17 cellular contexts compared by ENCODE assay signal in genomic region chr2:102704531-102704930, GRCh38. TPM values are rescaled to one million over a fixed set of nuclear protein-coding genes. Genes with fewer than 3 reads are reported as not detected.
A peak's percentile ranks its signal among the peaks of the same experiment; 100 is the strongest.
DNase-seq lines count a peak whose midpoint lies in the region; ATAC-seq, FAIRE-seq and TF ChIP-seq lines count a peak whose summit lies in the region.
"Had no signal": no experiment of that assay in that cellular context is flagged by ENCODE, and none has a peak within 500 bp of the region (broad histone marks: within the 10 kb centered on the region; RNA-seq: fewer than 3 reads in every experiment).

No MANE protein-coding gene starts in this region.

- H3K4me3 ChIP-seq in SK-N-SH (ENCODE audit: low read depth in 2 of 2, low read length in 1 of 2) (no peak overlapping the region), GM23338 (no peak overlapping the region), keratinocyte (ENCODE audit: control insufficient read depth in 2 of 3, extremely low read depth in 1 of 3, insufficient read depth in 2 of 3, low read depth in 1 of 3, low read length in 3 of 3) (no peak overlapping the region)
- H3K4me3 ChIP-seq: A549, BLaER1, GM23248, SK-N-MC had no signal

- H2AFZ ChIP-seq in SK-N-SH (ENCODE audit: low read depth) (no peak overlapping the region), GM23338 (no peak overlapping the region), keratinocyte (ENCODE audit: control insufficient read depth, low read length) (peak overlapping the region; percentile 30)
- H2AFZ ChIP-seq: GM23248 had no signal

- DNase-seq in SK-N-SH (no peak), GM23338 (ENCODE audit: low spot score) (peak; percentile 28), SK-N-DZ (ENCODE audit: low spot score) (peak; percentile 37), keratinocyte (ENCODE audit: low read depth, low spot score) (no peak), HT-29 (ENCODE audit: low spot score) (no peak), NCI-H2081 treated with DMSO at 0.1 percent for 48 hours (lab: John Stamatoyannopoulos, UW) (no peak)
- DNase-seq: CD4-positive, alpha-beta memory T cell; GF-D8; GM23248; NCI-H1105; NCI-H2107; T-cell had no signal

- H3K27ac ChIP-seq in SK-N-SH (ENCODE audit: low read depth in 2 of 2, low read length in 1 of 2) (no peak overlapping the region), GM23338 (ENCODE audit: low read depth) (no peak overlapping the region), keratinocyte (ENCODE audit: control insufficient read depth, insufficient read depth, low read length) (no peak overlapping the region)
- H3K27ac ChIP-seq: A549, BLaER1, GM23248, SK-N-MC had no signal

- H3K4me2 ChIP-seq in SK-N-SH (no peak overlapping the region), GM23338 (no peak overlapping the region), keratinocyte (ENCODE audit: control insufficient read depth, extremely low read depth, insufficient read depth, low read depth, low read length) (no peak overlapping the region)
- H3K4me2 ChIP-seq: A549, BLaER1 had no signal

- dilution Hi-C loops in keratinocyte (cut with MboI; ENCODE audit: extremely low pct_ligation_motif_present, low sequenced_read_pairs): no loop called here

- WGBS in SK-N-SH (ENCODE audit: low lambda C conversion rate): 13% methylated on average over 12 of the region's 12 CpGs

- H3K4me1 ChIP-seq in SK-N-SH (ENCODE audit: control insufficient read depth in 1 of 2, insufficient read depth in 2 of 2, low read depth in 1 of 2, low read length in 1 of 2) (no peaks in the 10 kb centered on the region), GM23338 (ENCODE audit: insufficient read depth) (no peaks in the 10 kb centered on the region), keratinocyte (ENCODE audit: control insufficient read depth, extremely low read depth, insufficient read depth, low read length) (peaks cover 5% of the 10 kb centered on the region)
- H3K4me1 ChIP-seq: BLaER1 had no signal

- POLR2A ChIA-PET in SK-N-SH (lab: Yijun Ruan, JAX): no interaction called here

- no peak for FAIRE-seq in keratinocyte (lab: Jason Lieb, UNC)
- FAIRE-seq: A549 had no signal

- TF ChIP-seq RAD21 in SK-N-SH (IDR thresholded peaks at IDR 0.05; ENCODE audit: low read length): no peak

- H3K9ac ChIP-seq in SK-N-SH (no peak overlapping the region), keratinocyte (ENCODE audit: control insufficient read depth, extremely low read depth, insufficient read depth, low read length) (no peak overlapping the region)
- H3K9ac ChIP-seq: BLaER1, GM23248 had no signal

- ATAC-seq in SK-N-SH treated with all-trans-retinoic acid at 6 μM for 48 hours: peak; percentile 48; the same call in 2 of the 3 replicates
- peak; percentile 47 for ATAC-seq in GM23338
- no peak for ATAC-seq in GM19351 (IDR thresholded peaks at IDR 0.05; ENCODE audit: unreplicated experiment)
- ATAC-seq: T-cell had no signal

- H3K4me1 Mint-ChIP-seq in GM23338: peaks cover 18% of the 10 kb centered on the region; the same call in 2 of the 3 replicates
- H3K4me1 Mint-ChIP-seq: CD4-positive, alpha-beta memory T cell; T-cell had no signal

- H4K20me1 ChIP-seq in SK-N-SH (ENCODE audit: insufficient read depth) (no peaks in the 10 kb centered on the region), GM23338 (replicated peaks; ENCODE audit: insufficient read depth) (no peaks in the 10 kb centered on the region), keratinocyte (ENCODE audit: control insufficient read depth, extremely low read depth, insufficient read depth, low read length) (no peaks in the 10 kb centered on the region)
- H4K20me1 ChIP-seq: BLaER1 had no signal

- no peak for TF ChIP-seq CTCF in SK-N-SH (IDR thresholded peaks at IDR 0.05)
- no peak for TF ChIP-seq CTCF in GM23338 (conservative IDR thresholded peaks at IDR 0.05; ENCODE audit: low read depth in 2 of 2)
- TF ChIP-seq CTCF in keratinocyte (optimal IDR thresholded peaks at IDR 0.05 in 1 of 3, IDR thresholded peaks at IDR 0.05 in 1 of 3, conservative IDR thresholded peaks at IDR 0.05 in 1 of 3; ENCODE audit: extremely low read depth in 1 of 3, insufficient read depth in 2 of 3, low read length in 3 of 3): no peak

- no peaks in the 10 kb centered on the region for H3K9me3 ChIP-seq in SK-N-SH
- no peaks in the 10 kb centered on the region for H3K9me3 ChIP-seq in keratinocyte (ENCODE audit: control insufficient read depth, low read depth, low read length)
- H3K9me3 ChIP-seq: A549, BLaER1 had no signal

- H3K9me1 ChIP-seq in keratinocyte (ENCODE audit: control insufficient read depth, extremely low read depth, insufficient read depth, low read length): no peaks in the 10 kb centered on the region

- no peaks in the 10 kb centered on the region for H3K9me3 Mint-ChIP-seq in GM23338
- H3K9me3 Mint-ChIP-seq: CD4-positive, alpha-beta memory T cell; T-cell had no signal

- H3K36me3 Mint-ChIP-seq in GM23338 (ENCODE audit: low read depth): no peaks in the 10 kb centered on the region
- H3K36me3 Mint-ChIP-seq: CD4-positive, alpha-beta memory T cell; T-cell had no signal

- H3K9me2 ChIP-seq in SK-N-SH (no peaks in the 10 kb centered on the region), GM23338 (ENCODE audit: insufficient read depth) (0 out of 2 replicates have a peak, but pooled peaks cover 4% of the 10 kb centered on the region)

- H3K27me3 ChIP-seq in SK-N-SH (ENCODE audit: insufficient read depth) (peaks cover 42% of the 10 kb centered on the region), GM23338 (ENCODE audit: insufficient read depth) (no peaks in the 10 kb centered on the region), keratinocyte (ENCODE audit: control insufficient read depth, extremely low read depth, insufficient read depth, low read length) (peaks cover 4% of the 10 kb centered on the region)
- H3K27me3 ChIP-seq: BLaER1 had no signal

- no peaks in the 10 kb centered on the region for H3K27me3 Mint-ChIP-seq in GM23338 (ENCODE audit: insufficient read depth, low read depth, poor library complexity)

- H3K4me3 Mint-ChIP-seq in GM23338: no peak overlapping the region
- H3K4me3 Mint-ChIP-seq: CD4-positive, alpha-beta memory T cell; T-cell had no signal

- no peaks in the 10 kb centered on the region for H3F3A ChIP-seq in SK-N-SH (replicated peaks; ENCODE audit: insufficient read depth)
- H3F3A ChIP-seq in GM23338 (replicated peaks; ENCODE audit: low read depth): no peaks in the 10 kb centered on the region

- H3K36me3 ChIP-seq in SK-N-SH (replicated peaks in 1 of 2; ENCODE audit: control insufficient read depth in 1 of 2, insufficient read depth in 2 of 2, low read length in 1 of 2): no peaks in the 10 kb centered on the region
- H3K36me3 ChIP-seq in GM23338 (ENCODE audit: insufficient read depth): no peaks in the 10 kb centered on the region
- H3K36me3 ChIP-seq in keratinocyte (ENCODE audit: control insufficient read depth in 2 of 2, extremely low read depth in 1 of 2, insufficient read depth in 2 of 2, low read length in 2 of 2): no peaks in the 10 kb centered on the region
- H3K36me3 ChIP-seq: BLaER1 had no signal

- TF ChIP-seq EP300 in SK-N-SH (IDR thresholded peaks at IDR 0.05; ENCODE audit: borderline replicate concordance in 1 of 2, low read depth in 1 of 2, low read length in 1 of 2): no peak

- H3K27ac Mint-ChIP-seq in GM23338: no peak overlapping the region
- H3K27ac Mint-ChIP-seq: CD4-positive, alpha-beta memory T cell; T-cell had no signal

- CTCF ChIA-PET in SK-N-SH (lab: Yijun Ruan, JAX): interaction anchor here (1.4 kb wide), 1 partner anchor 232 kb away, joined by 3 read pairs; the partner anchor contains the start of gene SLC9A4

- H3K79me2 ChIP-seq in SK-N-SH (ENCODE audit: insufficient read depth) (no peaks in the 10 kb centered on the region), GM23338 (replicated peaks; ENCODE audit: insufficient read depth) (no peaks in the 10 kb centered on the region), keratinocyte (ENCODE audit: control insufficient read depth, insufficient read depth, low read length) (no peaks in the 10 kb centered on the region)

TF ChIP-seq in SK-N-SH treated with all-trans-retinoic acid at 6 μM for 48 hours, 23 proteins besides CTCF, POLR2A, EP300 and RAD21 (continues in another document):
- TF ChIP-seq CSDC2 (CRISPR knock-in tag; IDR thresholded peaks at IDR 0.05) (no peak), ZFP3 (CRISPR knock-in tag; IDR thresholded peaks at IDR 0.05) (no peak), GLIS3 (CRISPR knock-in tag; IDR thresholded peaks at IDR 0.05) (no peak)

TF ChIP-seq in SK-N-SH, 30 proteins besides CTCF, POLR2A, EP300 and RAD21 (continues in another document):
- no peak for TF ChIP-seq USF2 (IDR thresholded peaks at IDR 0.05; ENCODE audit: borderline replicate concordance, low read depth, low read length)

TF ChIP-seq in GM23338, 12 proteins besides CTCF, POLR2A, EP300 and RAD21:
- no peak for TF ChIP-seq ZNF114 (CRISPR knock-in tag; IDR thresholded peaks at IDR 0.05)

RNA-seq across cellular contexts. Expression of gene TMEM182, which starts 57.3 kb away (rescaled TPM):
- 1.7 and 3.4 TPM in 2 replicates for polyA plus RNA-seq in SK-N-SH (2012; rRNA removed)
- 3.2 and 3.4 TPM in 2 replicates for polyA plus RNA-seq in SK-N-SH (2012; cell fraction: cytosol; rRNA removed)
- polyA plus RNA-seq in SK-N-SH (2012; cell fraction: nucleus; rRNA removed): 0.28 and 1.4 TPM in 2 replicates
- total RNA-seq in GM23338 (2014; rRNA removed; shearing (Covaris generic)): 6.2 and 7.2 TPM in 2 replicates
- 2.9 and 5.2 TPM in 2 replicates for polyA plus RNA-seq in GM23338 (2016; fragmentation: Nextera tagmentation; extraction: Ambion mirVana)
- polyA plus RNA-seq in SK-N-DZ (2014; cell fraction: cytosol; rRNA removed): 5.8 and 8.8 TPM in 2 replicates
- polyA plus RNA-seq in SK-N-DZ (2014; cell fraction: nucleus; rRNA removed): 3.5 and 4.0 TPM in 2 replicates
- polyA plus RNA-seq in keratinocyte: 3.4 to 3.6 TPM (median 3.5 TPM) in 3 replicates
- 1.6 TPM for polyA plus RNA-seq in keratinocyte (2011; ENCODE audit: low read depth)
- polyA plus RNA-seq in keratinocyte (2011; cell fraction: cytosol; rRNA removed): 2.1 and 3.9 TPM in 2 replicates
- polyA plus RNA-seq in keratinocyte (2011; cell fraction: nucleus; rRNA removed): 1.5 and 1.9 TPM in 2 replicates
- polyA plus RNA-seq in keratinocyte (2012; ENCODE audit: low replicate concordance): 5.2 and 5.6 TPM in 2 replicates
- polyA minus RNA-seq in keratinocyte: 0.82 to 4.2 TPM (median 3.8 TPM) in 3 replicates
- 3.8 TPM for polyA minus RNA-seq in keratinocyte (2011; cell fraction: cytosol; rRNA and poly(A)+ RNA removed)
- polyA minus RNA-seq in keratinocyte (2011; cell fraction: nucleus; rRNA and poly(A)+ RNA removed): 1.5 and 6.5 TPM in 2 replicates
- 2.6 and 6.5 TPM in 2 replicates for total RNA-seq in HT-29 (2014; rRNA removed; shearing (Covaris generic))

Comparison
In these comparisons a context has a peak if more than half of its experiments do, and no peak if none do; other contexts are left out.
1. DNase-seq: peak in GM23338 (single experiment) and SK-N-DZ (single experiment); none in SK-N-SH (single experiment), keratinocyte (single experiment), HT-29 (single experiment) and NCI-H2081 treated with DMSO at 0.1 percent for 48 hours (single experiment).